In the genomic region with DNA sequence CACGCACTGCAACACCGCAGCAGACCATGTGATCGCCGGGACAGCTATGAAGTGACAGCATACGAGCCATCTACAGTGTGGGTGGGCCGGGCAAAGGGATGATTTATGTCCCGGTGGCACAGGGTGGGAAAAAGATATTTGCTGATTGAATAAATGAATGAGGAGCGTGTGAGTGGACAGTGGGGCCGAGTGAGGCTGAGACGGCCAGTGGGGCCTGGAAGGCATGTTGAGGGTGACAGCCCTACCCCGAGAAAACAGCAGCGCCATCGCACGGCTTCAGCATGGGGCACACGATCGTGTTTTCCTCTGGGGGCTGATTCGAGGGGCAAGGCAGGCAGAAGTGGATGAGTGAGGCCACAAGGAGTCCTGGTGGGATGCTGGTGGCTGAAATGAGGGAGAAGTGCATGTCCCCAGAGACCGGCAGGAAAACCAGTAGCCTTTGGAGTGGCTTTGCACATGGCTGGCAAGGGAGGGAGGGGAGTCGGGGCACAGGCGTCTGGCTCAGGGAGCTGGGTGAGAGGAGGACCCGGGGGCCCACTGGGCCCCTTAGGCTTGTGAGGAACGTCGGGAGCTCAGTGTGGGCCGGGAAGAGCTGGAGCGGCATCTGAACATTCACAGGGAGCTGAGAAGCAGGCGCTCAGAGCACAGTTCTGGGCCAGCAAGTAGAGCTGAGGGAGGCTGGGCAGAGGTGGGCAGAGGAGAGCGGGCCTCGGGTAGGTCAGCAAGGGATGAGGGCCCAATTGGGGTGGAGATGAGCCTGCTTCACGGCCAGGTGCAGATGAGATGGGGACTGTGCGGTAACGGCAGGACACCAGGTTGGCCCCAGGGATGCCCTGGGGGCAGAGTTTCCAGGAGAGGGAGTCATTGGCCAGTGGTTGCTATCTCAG, we compare ENCODE assay signal across 1 cellular context.
TF ChIP-seq lines count a peak whose summit lies in the region.

No MANE protein-coding gene starts in this region.

TF ChIP-seq in A549, 52 proteins besides CTCF, POLR2A, EP300 and RAD21:
- no peak for TF ChIP-seq JUNB (IDR thresholded peaks at IDR 0.05)
- TF ChIP-seq, protein P1, sequence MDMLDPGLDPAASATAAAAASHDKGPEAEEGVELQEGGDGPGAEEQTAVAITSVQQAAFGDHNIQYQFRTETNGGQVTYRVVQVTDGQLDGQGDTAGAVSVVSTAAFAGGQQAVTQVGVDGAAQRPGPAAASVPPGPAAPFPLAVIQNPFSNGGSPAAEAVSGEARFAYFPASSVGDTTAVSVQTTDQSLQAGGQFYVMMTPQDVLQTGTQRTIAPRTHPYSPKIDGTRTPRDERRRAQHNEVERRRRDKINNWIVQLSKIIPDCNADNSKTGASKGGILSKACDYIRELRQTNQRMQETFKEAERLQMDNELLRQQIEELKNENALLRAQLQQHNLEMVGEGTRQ (IDR thresholded peaks at IDR 0.05), result no peak
- TF ChIP-seq ESRRA (IDR thresholded peaks at IDR 0.05; ENCODE audit: borderline replicate concordance, low read length), result no peak
- TF ChIP-seq NR3C1 (IDR thresholded peaks at IDR 0.05), result no peak
- TF ChIP-seq BHLHE40 (IDR thresholded peaks at IDR 0.05; ENCODE audit: low read depth, low read length), result no peak
- TF ChIP-seq KDM1A (IDR thresholded peaks at IDR 0.05; ENCODE audit: low read depth), result no peak
- no peak for TF ChIP-seq EHMT2 (IDR thresholded peaks at IDR 0.05; ENCODE audit: low read depth)
- no peak for TF ChIP-seq POLR2AphosphoS2 (conservative IDR thresholded peaks at IDR 0.05; ENCODE audit: low read length)
- TF ChIP-seq, protein P2, sequence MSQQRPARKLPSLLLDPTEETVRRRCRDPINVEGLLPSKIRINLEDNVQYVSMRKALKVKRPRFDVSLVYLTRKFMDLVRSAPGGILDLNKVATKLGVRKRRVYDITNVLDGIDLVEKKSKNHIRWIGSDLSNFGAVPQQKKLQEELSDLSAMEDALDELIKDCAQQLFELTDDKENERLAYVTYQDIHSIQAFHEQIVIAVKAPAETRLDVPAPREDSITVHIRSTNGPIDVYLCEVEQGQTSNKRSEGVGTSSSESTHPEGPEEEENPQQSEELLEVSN (IDR thresholded peaks at IDR 0.05; ENCODE audit: borderline replicate concordance, low read depth), result no peak
